ENCODE assay signal across 31 cellular contexts in genomic region chr3:189184566-189184965, GRCh38. TPM values are rescaled to one million over a fixed set of nuclear protein-coding genes. Genes with fewer than 3 reads are reported as not detected.
"Had no signal": no experiment of that assay in that cellular context is flagged by ENCODE, and none has a peak within 500 bp of the region (broad histone marks: within the 10 kb centered on the region; RNA-seq: fewer than 3 reads in every experiment).

No MANE protein-coding gene starts in this region.

- H3K27me3 ChIP-seq: body of pancreas, esophagus muscularis mucosa, gastroesophageal sphincter had no signal

- H3K4me3 ChIP-seq: body of pancreas, esophagus muscularis mucosa, gastroesophageal sphincter had no signal

- DNase-seq: activated B cell treated with CpG ODN at 0.5 μM for 24 hours; activated CD4-positive, alpha-beta T cell treated with anti-CD3 and anti-CD28 coated beads for 48 hours; activated CD4-positive, alpha-beta T cell treated with anti-CD3 and anti-CD28 coated beads, Interleukin-2, amount 50 U/mL, for 1 hour; activated CD4-positive, alpha-beta T cell treated with anti-CD3 and anti-CD28 coated beads, Interleukin-2, amount 50 U/mL, for 48 hours; activated CD8-positive, alpha-beta memory T cell treated with anti-CD3 and anti-CD28 coated beads for 24 hours; activated CD8-positive, alpha-beta T cell treated with anti-CD3 and anti-CD28 coated beads for 36 hours; activated effector memory CD4-positive, alpha-beta T cell treated with Interleukin-2 at 50 U/mL for 16 hours; activated gamma-delta T cell treated with Interleukin-2 at 50 U/mL for 16 hours; activated naive CD4-positive, alpha-beta T cell treated with anti-CD3 and anti-CD28 coated beads, Interleukin-2, amount 50 U/mL, for 16 hours; activated naive CD4-positive, alpha-beta T cell treated with Interleukin-2 at 50 U/mL for 16 hours; activated T-cell treated with anti-CD3 and anti-CD28 coated beads, Interleukin-2, amount 50 U/mL, for 4 hours; amygdala; aorta; body of pancreas; caudate nucleus; cortex of kidney; dermis blood vessel endothelial cell; effector CD4-positive, alpha-beta T cell; effector memory CD8-positive, alpha-beta T cell; erythroblast; foreskin melanocyte; T-helper 1 cell; T-helper 17 cell; T1000; WERI-Rb-1 had no signal

- H3K27ac Mint-ChIP-seq: activated B cell treated with CpG ODN at 0.5 μM for 24 hours; activated CD8-positive, alpha-beta T cell treated with anti-CD3 and anti-CD28 coated beads for 36 hours; activated naive CD8-positive, alpha-beta T cell; activated T-helper 17 cell treated with anti-CD3 and anti-CD28 coated beads, Interleukin-2, amount 50 U/mL, for 72 hours; effector memory CD8-positive, alpha-beta T cell; T-helper 17 cell; T-helper 2 cell treated with Interferon-gamma antibody and Interleukin-4, amounts not matched to agents 5 μg/mL and 100 μg/mL, for 36 hours had no signal

- H3K36me3 ChIP-seq: esophagus muscularis mucosa, gastroesophageal sphincter, WERI-Rb-1 had no signal

- H3K4me1 ChIP-seq: esophagus muscularis mucosa, gastroesophageal sphincter had no signal

- ATAC-seq: activated CD4-positive, CD25-positive, alpha-beta regulatory T cell treated with anti-CD3 and anti-CD28 coated beads, Interleukin-2, amount 50 U/mL, for 24 hours; activated CD8-positive, alpha-beta T cell treated with anti-CD3 and anti-CD28 coated beads for 36 hours; activated T-cell treated with anti-CD3 and anti-CD28 coated beads, Interleukin-2, amount 50 U/mL, for 4 hours; activated T-helper 17 cell treated with anti-CD3 and anti-CD28 coated beads, Interleukin-2, amount 50 U/mL, for 72 hours; body of pancreas; effector memory CD8-positive, alpha-beta T cell; gastroesophageal sphincter; T-helper 17 cell had no signal

- H3K27ac ChIP-seq: body of pancreas, esophagus muscularis mucosa, gastroesophageal sphincter, WERI-Rb-1 had no signal

- H3K27me3 Mint-ChIP-seq: activated CD8-positive, alpha-beta T cell treated with anti-CD3 and anti-CD28 coated beads for 36 hours; activated naive CD8-positive, alpha-beta T cell; activated T-helper 17 cell treated with anti-CD3 and anti-CD28 coated beads, Interleukin-2, amount 50 U/mL, for 72 hours; effector memory CD8-positive, alpha-beta T cell; T-helper 17 cell had no signal

- H3K4me1 Mint-ChIP-seq: activated B cell treated with CpG ODN at 0.5 μM for 24 hours; activated T-helper 17 cell treated with anti-CD3 and anti-CD28 coated beads, Interleukin-2, amount 50 U/mL, for 72 hours had no signal

- H3K4me3 Mint-ChIP-seq: activated B cell treated with CpG ODN at 0.5 μM for 24 hours; activated CD8-positive, alpha-beta T cell treated with anti-CD3 and anti-CD28 coated beads for 36 hours; activated naive CD8-positive, alpha-beta T cell; activated T-cell treated with anti-CD3 and anti-CD28 coated beads, Interleukin-2, amount 50 U/mL, for 4 hours; activated T-helper 17 cell treated with anti-CD3 and anti-CD28 coated beads, Interleukin-2, amount 50 U/mL, for 72 hours; effector memory CD8-positive, alpha-beta T cell; T-helper 17 cell; T-helper 2 cell treated with Interferon-gamma antibody and Interleukin-4, amounts not matched to agents 5 μg/mL and 100 μg/mL, for 36 hours had no signal

RNA-seq across cellular contexts. Expression of gene TPRG1, which starts 12.8 kb away (rescaled TPM):
- total RNA-seq: dermis blood vessel endothelial cell had no signal
